In genomic region chr16:58197314-58198012, GRCh38 we compare ENCODE assay signal across 8 cellular contexts. TPM values are rescaled to one million over a fixed set of nuclear protein-coding genes. Genes with fewer than 3 reads are reported as not detected.
DNase-seq lines count a peak whose midpoint lies in the region; ATAC-seq and TF ChIP-seq lines count a peak whose summit lies in the region.

No MANE protein-coding gene starts in this region.

- H3K27ac ChIP-seq in SJCRH30 = peak overlapping the region; percentile 20; the same call in 1 of the 2 replicates

- peaks cover 41% of the 10 kb centered on the region for H3K36me3 ChIP-seq in SJCRH30

- H3K36me3 Mint-ChIP-seq in endothelial cell (ENCODE audit: low read depth, unreplicated experiment) = peaks cover 19% of the 10 kb centered on the region
- H3K36me3 Mint-ChIP-seq in nephron progenitor cell (ENCODE audit: low read depth) = peaks cover 34% of the 10 kb centered on the region

- H3K27ac Mint-ChIP-seq in endothelial cell (ENCODE audit: unreplicated experiment) (peak overlapping the region; percentile 49), nephron progenitor cell (no peak overlapping the region)

- H3K4me1 Mint-ChIP-seq in endothelial cell (ENCODE audit: unreplicated experiment) (peaks cover 17% of the 10 kb centered on the region), nephron progenitor cell (peaks cover 26% of the 10 kb centered on the region)

- no peak for TF ChIP-seq CTCF in endothelial cell (IDR thresholded peaks at IDR 0.05; ENCODE audit: unreplicated experiment)
- no peak for TF ChIP-seq CTCF in nephron progenitor cell (IDR thresholded peaks at IDR 0.05)

- H3K4me1 ChIP-seq in SJCRH30 = peaks cover 8% of the 10 kb centered on the region

- peaks cover 6% of the 10 kb centered on the region for H3K27me3 Mint-ChIP-seq in endothelial cell (ENCODE audit: unreplicated experiment)
- peaks cover 39% of the 10 kb centered on the region for H3K27me3 Mint-ChIP-seq in nephron progenitor cell (ENCODE audit: low read depth, poor library complexity)

- H3K4me3 ChIP-seq in SJCRH30 = peak overlapping the region; percentile 85

- no peaks in the 10 kb centered on the region for H3K9me3 Mint-ChIP-seq in endothelial cell (ENCODE audit: unreplicated experiment)
- H3K9me3 Mint-ChIP-seq in nephron progenitor cell = no peaks in the 10 kb centered on the region

- H3K4me3 Mint-ChIP-seq in endothelial cell (ENCODE audit: unreplicated experiment) (peak overlapping the region; percentile 91), nephron progenitor cell (peak overlapping the region; percentile 89)

- peaks cover 16% of the 10 kb centered on the region for H3K27me3 ChIP-seq in SJCRH30

- H3K9me3 ChIP-seq in SJCRH30 (replicated peaks) = no peaks in the 10 kb centered on the region

- DNase-seq in DMS 273 (lab: John Stamatoyannopoulos, UW; ENCODE audit: unreplicated experiment) = peak; percentile 41
- DNase-seq in DMS 273 treated with DMSO at 0.1 percent for 48 hours (lab: John Stamatoyannopoulos, UW) = no peak
- DNase-seq in SJCRH30 = no peak
- peak; percentile 15 for DNase-seq in endothelial cell (ENCODE audit: low spot score)
- peak; percentile 53 for DNase-seq in nephron progenitor cell
- DNase-seq in anterior cingulate cortex (lab: John Stamatoyannopoulos, UW) = no peak
- no peak for DNase-seq in effector CD8-positive, alpha-beta T cell (lab: John Stamatoyannopoulos, UW)

- ATAC-seq in HG02642 (IDR thresholded peaks at IDR 0.05; ENCODE audit: poor library complexity, unreplicated experiment) = peak; percentile 14

RNA-seq across cellular contexts. Expression of gene CSNK2A2, which starts 0.4 kb away (rescaled TPM):
- total RNA-seq in SJCRH30 (2014; rRNA removed; shearing (Covaris generic)) = 73.4 and 77.7 TPM in 2 replicates
- 149 TPM for total RNA-seq in endothelial cell (ENCODE audit: unreplicated experiment)

Comparison
In these comparisons a context has a peak if more than half of its experiments do, and no peak if none do; other contexts are left out.
1. DNase-seq: peak in DMS 273 (single experiment), endothelial cell (single experiment) and nephron progenitor cell (single experiment); none in DMS 273 treated with DMSO at 0.1 percent for 48 hours (single experiment), SJCRH30 (0 of 2), anterior cingulate cortex (0 of 58) and effector CD8-positive, alpha-beta T cell (single experiment).